1 cellular context compared by ENCODE assay signal in the genomic region with DNA sequence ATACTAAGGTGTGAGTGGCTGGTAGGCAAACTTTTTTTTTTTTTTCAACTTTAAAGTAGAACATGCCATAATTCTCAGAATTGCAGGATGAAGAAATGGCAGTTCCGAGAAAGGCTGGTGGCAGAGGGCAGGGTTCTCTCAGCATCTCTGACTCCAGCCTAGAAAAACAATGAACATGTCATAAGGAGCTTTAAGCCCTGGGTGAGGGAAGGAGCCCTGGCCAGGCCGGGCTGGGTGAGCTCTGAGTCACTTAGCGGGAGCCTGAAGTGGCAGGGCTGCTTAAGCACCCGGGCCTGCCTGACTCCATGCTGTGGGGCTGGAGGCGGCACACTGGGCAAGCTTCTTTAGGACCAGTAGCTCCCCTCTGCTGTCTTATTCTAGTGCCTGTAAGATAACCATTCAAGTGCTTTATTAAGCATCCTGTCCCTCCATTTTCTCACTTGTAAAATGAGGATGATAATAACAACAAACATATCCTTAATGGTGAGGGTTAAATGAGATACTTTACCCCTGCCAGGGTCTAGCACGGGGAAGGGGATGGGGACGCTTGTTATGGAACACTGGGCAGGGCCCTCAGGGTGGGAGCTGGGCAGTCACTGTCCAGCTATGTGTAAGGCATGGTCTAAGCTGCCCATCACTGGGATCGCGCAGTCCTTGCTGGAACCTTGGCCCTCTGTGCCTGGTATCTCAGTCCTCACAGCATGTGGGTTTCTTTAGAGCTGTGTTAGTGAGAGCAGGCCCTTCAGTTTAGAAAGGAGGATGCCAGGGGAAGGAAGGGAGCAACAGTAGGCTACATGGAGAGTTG.
TF ChIP-seq lines count a peak whose summit lies in the region.

No MANE protein-coding gene starts in this region.

TF ChIP-seq in WTC11, 78 proteins besides CTCF, POLR2A, EP300 and RAD21 (continued from another document):
- TF ChIP-seq ATF6 (CRISPR knock-in tag; IDR thresholded peaks at IDR 0.05) (no peak), ZNF532 (CRISPR knock-in tag; IDR thresholded peaks at IDR 0.05; ENCODE audit: borderline replicate concordance) (no peak), SMAD4 (CRISPR knock-in tag; IDR thresholded peaks at IDR 0.05) (no peak), ZNF138 (CRISPR knock-in tag; conservative IDR thresholded peaks at IDR 0.05) (no peak), HMGA2 (CRISPR knock-in tag; IDR thresholded peaks at IDR 0.05) (no peak)
